ENCODE assay signal across 11 cellular contexts in the genomic region with DNA sequence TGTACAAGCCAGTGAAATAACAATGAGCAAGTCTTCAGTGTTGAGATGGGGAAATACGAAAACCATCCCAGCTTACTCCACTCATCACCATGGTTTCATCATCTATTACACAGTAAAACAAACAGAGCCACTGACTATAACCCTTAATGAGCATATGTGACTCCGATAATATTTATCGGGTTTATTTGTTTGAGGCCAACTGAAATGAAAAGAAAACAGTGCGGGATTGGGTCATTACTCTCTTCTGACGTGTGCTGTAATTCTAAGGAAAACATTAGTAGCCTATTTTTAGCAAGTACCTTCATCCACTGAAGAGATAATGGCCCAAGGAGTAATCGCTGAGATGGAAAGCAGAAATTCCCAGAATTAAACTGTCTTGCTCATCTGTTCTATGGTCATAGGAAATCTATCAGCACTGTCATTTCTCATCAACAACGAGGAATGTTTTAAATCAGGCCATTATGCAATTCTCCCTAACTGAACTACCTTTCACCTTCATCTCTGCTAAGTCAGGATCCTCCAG.
DNase-seq lines count a peak whose midpoint lies in the region; ATAC-seq and TF ChIP-seq lines count a peak whose summit lies in the region.
"Had no signal": no experiment of that assay in that cellular context is flagged by ENCODE, and none has a peak within 500 bp of the region (broad histone marks: within the 10 kb centered on the region; RNA-seq: fewer than 3 reads in every experiment).

No MANE protein-coding gene starts in this region.

- no peaks in the 10 kb centered on the region for H3F3A ChIP-seq in neural cell (ENCODE audit: insufficient read depth, low read length, poor library complexity, severe bottlenecking)

- no peak overlapping the region for H3K4me3 ChIP-seq in neural cell (ENCODE audit: low read length)
- no peak overlapping the region for H3K4me3 ChIP-seq in lower lobe of right lung

- intact Hi-C loops in lower lobe of right lung (cut with DNase I): no loop called here

- ATAC-seq in lower lobe of right lung (no peak), GM18861 (IDR thresholded peaks at IDR 0.05; ENCODE audit: unreplicated experiment) (no peak)
- ATAC-seq: stimulated activated effector memory CD8-positive, alpha-beta T cell treated with anti-CD3 and anti-CD28 coated beads, Interleukin-12 subunit alpha, Interleukin-12 subunit beta, amount 100 ng/mL, for 72 hours had no signal

- H3K27me3 ChIP-seq in neural cell (ENCODE audit: insufficient read depth, low read depth, low read length) (no peaks in the 10 kb centered on the region), lower lobe of right lung (ENCODE audit: low read depth) (no peaks in the 10 kb centered on the region)

- H3K27ac ChIP-seq in neural cell (ENCODE audit: low read length) (peak overlapping the region; percentile 43), lower lobe of right lung (no peak overlapping the region)

- H3K36me3 ChIP-seq in neural cell (ENCODE audit: insufficient read depth, low read length) (no peaks in the 10 kb centered on the region), lower lobe of right lung (no peaks in the 10 kb centered on the region)

- no peak overlapping the region for H3K9ac ChIP-seq in neural cell (ENCODE audit: low read length)

- H4K20me1 ChIP-seq in neural cell (ENCODE audit: insufficient read depth): no peaks in the 10 kb centered on the region

- H3K9me3 ChIP-seq in neural cell (ENCODE audit: low read length) (no peaks in the 10 kb centered on the region), lower lobe of right lung (no peaks in the 10 kb centered on the region)

- peak; percentile 28 for TF ChIP-seq EP300 in neural cell (conservative IDR thresholded peaks at IDR 0.05; ENCODE audit: poor library complexity, severe bottlenecking)

- TF ChIP-seq CTCF in neural cell (IDR thresholded peaks at IDR 0.05; ENCODE audit: poor library complexity, severe bottlenecking) (no peak), lower lobe of right lung (IDR thresholded peaks at IDR 0.05) (no peak)

- H3K4me2 ChIP-seq in neural cell (ENCODE audit: low read length): no peak overlapping the region

- no peaks in the 10 kb centered on the region for H3K79me2 ChIP-seq in neural cell (replicated peaks; ENCODE audit: insufficient read depth, low read length)

- TF ChIP-seq RAD21 in neural cell (conservative IDR thresholded peaks at IDR 0.05): no peak

- DNase-seq in DMS153 (lab: John Stamatoyannopoulos, UW): peak; percentile 86
- DNase-seq in NCI-H226: peak; percentile 57
- peak; percentile 92 for DNase-seq in dedifferentiated amniotic fluid mesenchymal stem cell (ENCODE audit: extremely low spot score)
- no peak for DNase-seq in cerebellar nuclear complex (lab: John Stamatoyannopoulos, UW)
- no peak for DNase-seq in lower lobe of right lung
- no peak for DNase-seq in NCI-H1092 treated with DMSO at 0.1 percent for 48 hours (lab: John Stamatoyannopoulos, UW)
- DNase-seq: activated gamma-delta T cell, NCI-H2227 treated with DMSO at 0.1 percent for 48 hours had no signal

- H2AFZ ChIP-seq in neural cell (ENCODE audit: low read depth, low read length): no peak overlapping the region

- no peaks in the 10 kb centered on the region for H3K9me2 ChIP-seq in neural cell (ENCODE audit: insufficient read depth, low read length)

- no peaks in the 10 kb centered on the region for H3K4me1 ChIP-seq in lower lobe of right lung

TF ChIP-seq in neural cell, 6 proteins besides CTCF, POLR2A, EP300 and RAD21:
- TF ChIP-seq SMC3 (conservative IDR thresholded peaks at IDR 0.05; ENCODE audit: poor library complexity) (no peak), EZH2 (IDR thresholded peaks at IDR 0.05; ENCODE audit: borderline replicate concordance, insufficient read depth, low read length, poor library complexity, severe bottlenecking) (no peak), POLR2AphosphoS5 (IDR thresholded peaks at IDR 0.05) (peak; percentile 6), TAF1 (IDR thresholded peaks at IDR 0.05; ENCODE audit: low read depth) (no peak), MXI1 (conservative IDR thresholded peaks at IDR 0.05; ENCODE audit: poor library complexity, severe bottlenecking) (no peak)
- TF ChIP-seq, protein P1, sequence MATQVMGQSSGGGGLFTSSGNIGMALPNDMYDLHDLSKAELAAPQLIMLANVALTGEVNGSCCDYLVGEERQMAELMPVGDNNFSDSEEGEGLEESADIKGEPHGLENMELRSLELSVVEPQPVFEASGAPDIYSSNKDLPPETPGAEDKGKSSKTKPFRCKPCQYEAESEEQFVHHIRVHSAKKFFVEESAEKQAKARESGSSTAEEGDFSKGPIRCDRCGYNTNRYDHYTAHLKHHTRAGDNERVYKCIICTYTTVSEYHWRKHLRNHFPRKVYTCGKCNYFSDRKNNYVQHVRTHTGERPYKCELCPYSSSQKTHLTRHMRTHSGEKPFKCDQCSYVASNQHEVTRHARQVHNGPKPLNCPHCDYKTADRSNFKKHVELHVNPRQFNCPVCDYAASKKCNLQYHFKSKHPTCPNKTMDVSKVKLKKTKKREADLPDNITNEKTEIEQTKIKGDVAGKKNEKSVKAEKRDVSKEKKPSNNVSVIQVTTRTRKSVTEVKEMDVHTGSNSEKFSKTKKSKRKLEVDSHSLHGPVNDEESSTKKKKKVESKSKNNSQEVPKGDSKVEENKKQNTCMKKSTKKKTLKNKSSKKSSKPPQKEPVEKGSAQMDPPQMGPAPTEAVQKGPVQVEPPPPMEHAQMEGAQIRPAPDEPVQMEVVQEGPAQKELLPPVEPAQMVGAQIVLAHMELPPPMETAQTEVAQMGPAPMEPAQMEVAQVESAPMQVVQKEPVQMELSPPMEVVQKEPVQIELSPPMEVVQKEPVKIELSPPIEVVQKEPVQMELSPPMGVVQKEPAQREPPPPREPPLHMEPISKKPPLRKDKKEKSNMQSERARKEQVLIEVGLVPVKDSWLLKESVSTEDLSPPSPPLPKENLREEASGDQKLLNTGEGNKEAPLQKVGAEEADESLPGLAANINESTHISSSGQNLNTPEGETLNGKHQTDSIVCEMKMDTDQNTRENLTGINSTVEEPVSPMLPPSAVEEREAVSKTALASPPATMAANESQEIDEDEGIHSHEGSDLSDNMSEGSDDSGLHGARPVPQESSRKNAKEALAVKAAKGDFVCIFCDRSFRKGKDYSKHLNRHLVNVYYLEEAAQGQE (IDR thresholded peaks at IDR 0.05; ENCODE audit: borderline replicate concordance): peak; percentile 75

Comparison
In these comparisons a context has a peak if more than half of its experiments do, and no peak if none do; other contexts are left out.
1. DNase-seq: peak in DMS153 (single experiment), NCI-H226 (single experiment) and dedifferentiated amniotic fluid mesenchymal stem cell (single experiment); none in cerebellar nuclear complex (0 of 2), lower lobe of right lung (single experiment) and NCI-H1092 treated with DMSO at 0.1 percent for 48 hours (single experiment).